ENCODE assay signal across 8 cellular contexts in genomic region chr14:50003213-50004021, GRCh38.
A peak's percentile ranks its signal among the peaks of the same experiment; 100 is the strongest.
DNase-seq lines count a peak whose midpoint lies in the region; ATAC-seq and TF ChIP-seq lines count a peak whose summit lies in the region.

No MANE protein-coding gene starts in this region.

- peak overlapping the region; percentile 69 for H4K8ac ChIP-seq in mesendoderm (ENCODE audit: low read depth, low read length)

- H3K9ac ChIP-seq in mesendoderm (ENCODE audit: low read length) = peak overlapping the region; percentile 66

- H3K79me1 ChIP-seq in mesendoderm (ENCODE audit: low read length) = no peaks in the 10 kb centered on the region

- POLR2A ChIA-PET in A673 (lab: Charles Lee; ENCODE audit: low non-redundant PET) = no interaction called here

- no peak overlapping the region for H4K5ac ChIP-seq in mesendoderm (ENCODE audit: low read length)

- peak; percentile 81 for TF ChIP-seq POLR2A in GM18526 (IDR thresholded peaks at IDR 0.05; ENCODE audit: extremely low read depth, insufficient read length)

- no peak overlapping the region for H2BK120ac ChIP-seq in mesendoderm (ENCODE audit: low read depth, low read length)

- no peak overlapping the region for H2AK5ac ChIP-seq in mesendoderm (ENCODE audit: low read length)

- no peaks in the 10 kb centered on the region for H3K9me3 ChIP-seq in A673 (ENCODE audit: low read depth, low read length, poor library complexity, severe bottlenecking)

- H3K4ac ChIP-seq in mesendoderm (ENCODE audit: low read depth, low read length) = peak overlapping the region; percentile 5

- no peaks in the 10 kb centered on the region for H3K36me3 ChIP-seq in A673 (ENCODE audit: insufficient read depth, low read length, poor library complexity, severe bottlenecking)
- no peaks in the 10 kb centered on the region for H3K36me3 ChIP-seq in mesendoderm (ENCODE audit: control insufficient read depth, insufficient read depth, low read length)

- no TSS peak for BruUV-seq in A673 (replicated peaks; lab: Mats Ljungman, UMichigan)

- H3K79me2 ChIP-seq in mesendoderm (ENCODE audit: control insufficient read depth, insufficient read depth, low read length) = no peaks in the 10 kb centered on the region

- peak overlapping the region; percentile 84 for H3K56ac ChIP-seq in mesendoderm (ENCODE audit: low read length)

- peak overlapping the region; percentile 89 for H3K18ac ChIP-seq in mesendoderm (ENCODE audit: low read length)

- CTCF ChIA-PET in A673 (lab: Charles Lee) = no interaction called here

- H3K4me1 ChIP-seq in A673 (ENCODE audit: insufficient read depth, low read length, poor library complexity, severe bottlenecking) = peaks cover 23% of the 10 kb centered on the region
- H3K4me1 ChIP-seq in mesendoderm (ENCODE audit: control insufficient read depth, low read depth, low read length) = peaks cover 25% of the 10 kb centered on the region

- no peak for TF ChIP-seq CTCF in A673 (conservative IDR thresholded peaks at IDR 0.05; ENCODE audit: low read depth, low read length)

- peak; percentile 55 for DNase-seq in A673 (ENCODE audit: low spot score)
- DNase-seq in NCI-H510A treated with DMSO at 0.1 percent for 48 hours (lab: John Stamatoyannopoulos, UW) = peak; percentile 42
- peak; percentile 46 to 54 for DNase-seq in activated CD4-positive, alpha-beta T cell treated with anti-CD3 and anti-CD28 coated beads, Interleukin-2, amount 50 U/mL, for 24 hours (ENCODE audit: low read depth in 1 of 2, low spot score in 1 of 2)
- DNase-seq in effector CD4-positive, alpha-beta T cell = peak; percentile 58
- peak; percentile 35 for DNase-seq in mesendoderm
- peak; percentile 52 to 63 for DNase-seq in stimulated activated CD8-positive, alpha-beta memory T cell treated with anti-CD3 and anti-CD28 coated beads, Interleukin-2, amount 100 ng/mL, for 1 hour (ENCODE audit: low read depth in 2 of 2)

- H3K27me3 ChIP-seq in A673 (replicated peaks; ENCODE audit: insufficient read depth, low read depth, low read length, poor library complexity) (no peaks in the 10 kb centered on the region), mesendoderm (ENCODE audit: insufficient read depth, low read length, poor library complexity) (no peaks in the 10 kb centered on the region)

- no CpG with 5 or more reads among the region's 54 CpGs for WGBS in mesendoderm (ENCODE audit: extremely low coverage, insufficient coverage, low lambda C conversion rate)

- peak; percentile 25 for ATAC-seq in HG03025 (IDR thresholded peaks at IDR 0.05; ENCODE audit: low FRiP score, unreplicated experiment)

- H2BK15ac ChIP-seq in mesendoderm (replicated peaks; ENCODE audit: low read depth) = no peak overlapping the region

- peak overlapping the region; percentile 28 for H3K4me2 ChIP-seq in mesendoderm (ENCODE audit: low read length)

- no peak overlapping the region for H2BK5ac ChIP-seq in mesendoderm (ENCODE audit: low read length)

- H3K4me3 ChIP-seq in A673 (ENCODE audit: low read depth, low read length, poor library complexity, severe bottlenecking) = peak overlapping the region; percentile 46
- H3K4me3 ChIP-seq in mesendoderm (ENCODE audit: low read length) = peak overlapping the region; percentile 35

- H3K23ac ChIP-seq in mesendoderm (ENCODE audit: low read length) = no peak overlapping the region

- intact Hi-C loops in A673 (cut with micrococcal nuclease; ENCODE audit: unreplicated experiment) = no loop called here

- H3K27ac ChIP-seq in A673 (ENCODE audit: low read depth, low read length, poor library complexity, severe bottlenecking) = no peak overlapping the region
- H3K27ac ChIP-seq in mesendoderm (ENCODE audit: low read depth, low read length) = no peak overlapping the region
